In genomic region chr4:117249333-117249732, GRCh38 we compare ENCODE assay signal across 14 cellular contexts.
DNase-seq lines count a peak whose midpoint lies in the region; ATAC-seq and FAIRE-seq lines count a peak whose summit lies in the region.
"Had no signal": no experiment of that assay in that cellular context is flagged by ENCODE, and none has a peak within 500 bp of the region (broad histone marks: within the 10 kb centered on the region; RNA-seq: fewer than 3 reads in every experiment).

No MANE protein-coding gene starts in this region.

- H3K4me3 ChIP-seq in HAP-1, result no peak overlapping the region
- H3K4me3 ChIP-seq: BLaER1, lower lobe of right lung had no signal

- no peaks in the 10 kb centered on the region for H3K27me3 ChIP-seq in HAP-1 (ENCODE audit: low read depth)
- H3K27me3 ChIP-seq: BLaER1 had no signal

- CTCF ChIA-PET in activated naive CD4-positive, alpha-beta T cell treated with anti-CD3 and anti-CD28 coated beads, Interleukin-2, amount 10 ng/mL, durations not matched to agents 7 days and 5 days (lab: Charles Lee), result interaction anchor here (0.6 kb wide), 1 partner anchor 500 kb away, joined by 3 read pairs; no protein-coding TSS in a partner anchor

- peaks cover 14% of the 10 kb centered on the region for H3K9me3 Mint-ChIP-seq in activated naive CD4-positive, alpha-beta T cell treated with anti-CD3 and anti-CD28 coated beads, Interleukin-2, amount 10 ng/mL, durations not matched to agents 7 days and 5 days

- no peaks in the 10 kb centered on the region for H3K4me1 Mint-ChIP-seq in activated naive CD4-positive, alpha-beta T cell treated with anti-CD3 and anti-CD28 coated beads, Interleukin-2, amount 10 ng/mL, durations not matched to agents 7 days and 5 days
- H3K4me1 Mint-ChIP-seq: central memory CD8-positive, alpha-beta T cell; T-cell had no signal

- H3K27me3 Mint-ChIP-seq in activated naive CD4-positive, alpha-beta T cell treated with anti-CD3 and anti-CD28 coated beads, Interleukin-2, amount 10 ng/mL, durations not matched to agents 7 days and 5 days, result no peaks in the 10 kb centered on the region
- H3K27me3 Mint-ChIP-seq: central memory CD8-positive, alpha-beta T cell; T-cell had no signal

- peak; percentile 68 for ATAC-seq in GM19468 (IDR thresholded peaks at IDR 0.05; ENCODE audit: extremely low read depth, unreplicated experiment)
- peak; percentile 97 for ATAC-seq in HG02852 (IDR thresholded peaks at IDR 0.05; ENCODE audit: unreplicated experiment)
- peak; percentile 95 for ATAC-seq in HG03439 (IDR thresholded peaks at IDR 0.05; ENCODE audit: unreplicated experiment)
- ATAC-seq: esophagus mucosa, lower lobe of right lung, T-cell had no signal

- peak; percentile 76 for FAIRE-seq in GM18507 (lab: Jason Lieb, UNC)

- H3K4me3 Mint-ChIP-seq in activated naive CD4-positive, alpha-beta T cell treated with anti-CD3 and anti-CD28 coated beads, Interleukin-2, amount 10 ng/mL, durations not matched to agents 7 days and 5 days, result no peak overlapping the region
- H3K4me3 Mint-ChIP-seq: central memory CD8-positive, alpha-beta T cell; T-cell had no signal

- H3K36me3 Mint-ChIP-seq in activated naive CD4-positive, alpha-beta T cell treated with anti-CD3 and anti-CD28 coated beads, Interleukin-2, amount 10 ng/mL, durations not matched to agents 7 days and 5 days, result no peaks in the 10 kb centered on the region
- H3K36me3 Mint-ChIP-seq: T-cell had no signal

- H3K27ac Mint-ChIP-seq in activated naive CD4-positive, alpha-beta T cell treated with anti-CD3 and anti-CD28 coated beads, Interleukin-2, amount 10 ng/mL, durations not matched to agents 7 days and 5 days, result no peak overlapping the region
- H3K27ac Mint-ChIP-seq: T-cell had no signal

- H3K4me1 ChIP-seq in HAP-1, result no peaks in the 10 kb centered on the region
- H3K4me1 ChIP-seq: BLaER1, lower lobe of right lung had no signal

- H3K9me3 ChIP-seq in HAP-1, result no peaks in the 10 kb centered on the region
- H3K9me3 ChIP-seq: BLaER1, lower lobe of right lung had no signal

- in situ Hi-C loops in HAP-1 (cut with MboI; ENCODE audit: low sequenced_read_pairs), result no loop called here

- H3K36me3 ChIP-seq in HAP-1 (replicated peaks), result no peaks in the 10 kb centered on the region
- H3K36me3 ChIP-seq: BLaER1, lower lobe of right lung had no signal

- DNase-seq in GM18507 (ENCODE audit: extremely low spot score, insufficient read length, low read depth) (peak; percentile 1), HAP-1 (ENCODE audit: low spot score in 2 of 2) (no peak), NCI-H82 (lab: John Stamatoyannopoulos, UW) (no peak)
- no peak for DNase-seq in activated naive CD4-positive, alpha-beta T cell treated with anti-CD3 and anti-CD28 coated beads, Interleukin-2, amount 10 ng/mL, durations not matched to agents 7 days and 5 days
- DNase-seq in activated CD4-positive, alpha-beta T cell treated with anti-CD3 and anti-CD28 coated beads, Interleukin-2, amount 50 U/mL, for 4 hours, result no peak
- DNase-seq: activated gamma-delta T cell treated with Interleukin-2 at 50 U/mL for 16 hours, lower lobe of right lung, T-cell had no signal
